ENCODE assay signal across 28 cellular contexts in genomic region chr3:189566550-189566949, GRCh38.
"Had no signal": no experiment of that assay in that cellular context is flagged by ENCODE, and none has a peak within 500 bp of the region (broad histone marks: within the 10 kb centered on the region; RNA-seq: fewer than 3 reads in every experiment).

No MANE protein-coding gene starts in this region.

- FAIRE-seq: astrocyte, bronchial epithelial cell, colon had no signal

- H3K4me3 ChIP-seq: esophagus squamous epithelium, gastroesophageal sphincter, heart right ventricle had no signal

- H3K9me3 ChIP-seq: esophagus squamous epithelium, gastroesophageal sphincter, heart right ventricle had no signal

- H3K27me3 ChIP-seq: brain microvascular endothelial cell, esophagus squamous epithelium, gastroesophageal sphincter, heart right ventricle had no signal

- H3K36me3 ChIP-seq: brain microvascular endothelial cell, esophagus squamous epithelium, gastroesophageal sphincter, heart right ventricle, WERI-Rb-1 had no signal

- H3K27ac ChIP-seq: brain microvascular endothelial cell, epithelial cell of prostate, esophagus squamous epithelium, gastroesophageal sphincter, heart right ventricle, WERI-Rb-1 had no signal

- H3K4me1 ChIP-seq: gastroesophageal sphincter had no signal

- DNase-seq: activated B cell treated with CpG ODN at 0.5 μM for 24 hours; activated CD4-positive, alpha-beta T cell treated with anti-CD3 and anti-CD28 coated beads for 48 hours; activated CD4-positive, alpha-beta T cell treated with anti-CD3 and anti-CD28 coated beads, Interleukin-2, amount 50 U/mL, for 1 hour; activated CD4-positive, alpha-beta T cell treated with anti-CD3 and anti-CD28 coated beads, Interleukin-2, amount 50 U/mL, for 48 hours; activated CD8-positive, alpha-beta memory T cell treated with anti-CD3 and anti-CD28 coated beads for 24 hours; activated CD8-positive, alpha-beta T cell treated with anti-CD3 and anti-CD28 coated beads for 36 hours; activated effector memory CD4-positive, alpha-beta T cell treated with Interleukin-2 at 50 U/mL for 16 hours; activated gamma-delta T cell treated with Interleukin-2 at 50 U/mL for 16 hours; activated naive CD4-positive, alpha-beta T cell treated with anti-CD3 and anti-CD28 coated beads, Interleukin-2, amount 50 U/mL, for 16 hours; activated naive CD4-positive, alpha-beta T cell treated with Interleukin-2 at 50 U/mL for 16 hours; activated T-cell treated with anti-CD3 and anti-CD28 coated beads, Interleukin-2, amount 50 U/mL, for 4 hours; amniotic stem cell; anterior cingulate cortex; brain microvascular endothelial cell; cortex of kidney; dermis blood vessel endothelial cell; effector CD4-positive, alpha-beta T cell; effector memory CD8-positive, alpha-beta T cell; esophagus squamous epithelium; foreskin melanocyte; heart right ventricle; T1000; WERI-Rb-1 had no signal
